In genomic region chrX:115902995-115903394, GRCh38 we compare ENCODE assay signal across 28 cellular contexts.
"Had no signal": no experiment of that assay in that cellular context is flagged by ENCODE, and none has a peak within 500 bp of the region (broad histone marks: within the 10 kb centered on the region; RNA-seq: fewer than 3 reads in every experiment).

No MANE protein-coding gene starts in this region.

- H3K27ac ChIP-seq: body of pancreas, brain microvascular endothelial cell, breast epithelium, VCaP had no signal

- H3K9me3 ChIP-seq: body of pancreas had no signal

- ATAC-seq: activated CD8-positive, alpha-beta T cell treated with anti-CD3 and anti-CD28 coated beads for 36 hours; activated naive CD8-positive, alpha-beta T cell treated with anti-CD3 and anti-CD28 coated beads, Interleukin-2, amount 50 U/mL, for 24 hours; activated T-cell treated with anti-CD3 and anti-CD28 coated beads, Interleukin-2, amount 50 U/mL, for 4 hours; activated T-cell treated with anti-CD3 and anti-CD28 coated beads, Interleukin-2, amount 50 U/mL, for 72 hours; activated T-helper 17 cell treated with anti-CD3 and anti-CD28 coated beads, Interleukin-2, amount 50 U/mL, for 72 hours; body of pancreas had no signal

- DNase-seq: activated B cell treated with CpG ODN at 0.5 μM for 24 hours; activated CD4-positive, alpha-beta memory T cell treated with anti-CD3 and anti-CD28 coated beads for 36 hours; activated CD4-positive, alpha-beta T cell treated with anti-CD3 and anti-CD28 coated beads for 4 hours; activated CD4-positive, alpha-beta T cell treated with anti-CD3 and anti-CD28 coated beads, Interleukin-2, amount 10 ng/mL, durations not matched to agents 24 days and 14 days; activated CD4-positive, alpha-beta T cell treated with anti-CD3 and anti-CD28 coated beads, Interleukin-2, amount 50 U/mL, for 1 hour; activated CD4-positive, alpha-beta T cell treated with anti-CD3 and anti-CD28 coated beads, Interleukin-2, amount 50 U/mL, for 4 hours; activated CD4-positive, CD25-positive, alpha-beta regulatory T cell treated with anti-CD3 and anti-CD28 coated beads, Interleukin-2, amount 50 U/mL, for 72 hours; activated CD8-positive, alpha-beta memory T cell treated with anti-CD3 and anti-CD28 coated beads, Interleukin-2, amount 50 U/mL, for 4 hours; activated CD8-positive, alpha-beta T cell treated with anti-CD3 and anti-CD28 coated beads for 36 hours; activated effector memory CD4-positive, alpha-beta T cell treated with anti-CD3 and anti-CD28 coated beads, Interleukin-2, amount 50 U/mL, for 16 hours; activated naive CD4-positive, alpha-beta T cell treated with anti-CD3 and anti-CD28 coated beads, Interleukin-2, amount 10 ng/mL, durations not matched to agents 7 days and 5 days; activated naive CD4-positive, alpha-beta T cell treated with Interleukin-2 at 50 U/mL for 16 hours; activated naive CD8-positive, alpha-beta T cell treated with anti-CD3 and anti-CD28 coated beads, Interleukin-2, amount 10 ng/mL, durations not matched to agents 7 days and 5 days; activated naive CD8-positive, alpha-beta T cell treated with anti-CD3 and anti-CD28 coated beads, Interleukin-2, amount 50 U/mL, for 24 hours; activated T-cell treated with anti-CD3 and anti-CD28 coated beads for 4 hours; activated T-cell treated with anti-CD3 and anti-CD28 coated beads, Interleukin-2, amount 50 U/mL, for 1 hour; activated T-cell treated with anti-CD3 and anti-CD28 coated beads, Interleukin-2, amount 50 U/mL, for 4 hours; activated T-cell treated with anti-CD3 and anti-CD28 coated beads, Interleukin-2, amount 50 U/mL, for 72 hours; aorta; body of pancreas; brain microvascular endothelial cell; central memory CD4-positive, alpha-beta T cell; T-helper 1 cell; T-helper 2 cell; T-helper 9 cell had no signal

- H3K4me1 ChIP-seq: breast epithelium had no signal

- H3K4me3 ChIP-seq: body of pancreas, breast epithelium had no signal

- H3K27me3 ChIP-seq: body of pancreas, brain microvascular endothelial cell had no signal

- H3K36me3 ChIP-seq: brain microvascular endothelial cell, breast epithelium had no signal
